Comparison of ENCODE assay signal across 21 cellular contexts in the genomic region with DNA sequence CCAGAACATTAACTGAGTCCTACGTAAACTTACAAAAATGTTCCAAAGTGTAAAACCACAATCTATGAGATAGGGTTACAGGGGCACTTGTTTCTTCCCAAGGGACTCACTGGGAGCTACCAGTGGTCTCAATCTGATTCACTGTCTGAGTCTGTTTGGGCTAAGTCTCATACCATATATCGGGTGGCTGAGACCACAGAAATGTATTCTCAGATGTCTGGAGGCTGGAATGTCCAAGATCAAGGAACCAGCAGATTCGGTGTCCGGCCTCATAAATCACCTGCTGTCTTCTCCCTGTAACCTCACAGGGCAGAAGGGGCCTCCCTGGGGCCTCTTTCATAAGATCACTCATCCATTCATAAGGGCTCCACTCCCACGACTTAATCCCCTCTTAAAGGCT.
A peak's percentile ranks its signal among the peaks of the same experiment; 100 is the strongest.
DNase-seq lines count a peak whose midpoint lies in the region; ATAC-seq and TF ChIP-seq lines count a peak whose summit lies in the region.
"Had no signal": no experiment of that assay in that cellular context is flagged by ENCODE, and none has a peak within 500 bp of the region (broad histone marks: within the 10 kb centered on the region; RNA-seq: fewer than 3 reads in every experiment).

No MANE protein-coding gene starts in this region.

- peak; percentile 71 for DNase-seq in AG04449 (ENCODE audit: low read depth, low spot score)
- peak; percentile 58 for DNase-seq in IMR-90
- DNase-seq in astrocyte of the hippocampus (ENCODE audit: low read depth, low spot score), result peak; percentile 82
- peak; percentile 37 for DNase-seq in nephron progenitor cell
- DNase-seq in activated CD8-positive, alpha-beta memory T cell treated with anti-CD3 and anti-CD28 coated beads for 24 hours, result no peak
- DNase-seq in HPDE6-E6E7 (ENCODE audit: extremely low spot score), result no peak
- no peak for DNase-seq in hepatic stellate cell (ENCODE audit: low spot score)
- DNase-seq: CD8-positive, alpha-beta memory T cell; DMS79; GOT3; NCI-H1436; NCI-H2029 treated with DMSO at 0.1 percent for 48 hours; NCI-H2171 treated with DMSO at 0.1 percent for 48 hours; NCI-H446 treated with DMSO at 0.1 percent for 48 hours; NCI-H748 treated with DMSO at 0.1 percent for 48 hours; OCI-M1; RPMI8226; SIG-M5 had no signal

- H3K79me1 ChIP-seq in IMR-90 (ENCODE audit: low read depth in 1 of 2, low read length in 2 of 2), result no peaks in the 10 kb centered on the region

- H3K27me3 ChIP-seq in IMR-90 (ENCODE audit: control insufficient read depth, insufficient read depth, low read length), result no peaks in the 10 kb centered on the region
- H3K27me3 ChIP-seq: BLaER1 had no signal

- H2BK120ac ChIP-seq in IMR-90 (ENCODE audit: low read depth, low read length), result no peak overlapping the region

- peak overlapping the region; percentile 23 for H3K4me3 Mint-ChIP-seq in nephron progenitor cell
- H3K4me3 Mint-ChIP-seq: CD8-positive, alpha-beta memory T cell had no signal

- no peak overlapping the region for H3K23ac ChIP-seq in IMR-90 (ENCODE audit: low read depth, low read length)

- no peak for TF ChIP-seq POLR2A in IMR-90 (IDR thresholded peaks at IDR 0.05; ENCODE audit: low read depth, low read length)

- H3K9ac ChIP-seq in IMR-90 (ENCODE audit: low read depth, low read length), result no peak overlapping the region
- H3K9ac ChIP-seq: BLaER1 had no signal

- no peak overlapping the region for H3K4ac ChIP-seq in IMR-90 (ENCODE audit: low read depth, low read length)

- CTCF ChIA-PET in AG04449 (lab: Yijun Ruan, JAX), result no interaction called here
- CTCF ChIA-PET in IMR-90 (lab: Yijun Ruan, JAX), result no interaction called here

- dilution Hi-C loops in IMR-90 (cut with HindIII; ENCODE audit: low sequenced_read_pairs, unreplicated experiment), result no loop called here

- no peak for ATAC-seq in IMR-90 (ENCODE audit: low read depth)
- no peak for ATAC-seq in HG03342 (IDR thresholded peaks at IDR 0.05; ENCODE audit: unreplicated experiment)

- H3K18ac ChIP-seq in IMR-90 (ENCODE audit: low read depth, low read length), result no peak overlapping the region

- no peaks in the 10 kb centered on the region for H3K36me3 ChIP-seq in IMR-90 (ENCODE audit: control insufficient read depth, insufficient read depth, low read length)
- H3K36me3 ChIP-seq: BLaER1 had no signal

- H2AK5ac ChIP-seq in IMR-90 (ENCODE audit: low read depth, low read length), result no peak overlapping the region

- no peak overlapping the region for H2AFZ ChIP-seq in IMR-90 (replicated peaks; ENCODE audit: low read length, poor library complexity)

- in situ Hi-C loops in IMR-90 (cut with MboI; ENCODE audit: low sequenced_read_pairs), result no loop called here

- no peak overlapping the region for H3K14ac ChIP-seq in IMR-90 (replicated peaks; ENCODE audit: low read depth, low read length)

- POLR2A ChIA-PET in AG04449 (lab: Yijun Ruan, JAX) (interaction anchor here (0.6 kb wide), 1 partner anchor 38 kb away, joined by 3 read pairs; no protein-coding TSS in a partner anchor), IMR-90 (lab: Charles Lee; ENCODE audit: unreplicated experiment) (no interaction called here)

- no peak for TF ChIP-seq RAD21 in IMR-90 (IDR thresholded peaks at IDR 0.05; ENCODE audit: low read length)

- no CpG with 5 or more reads among the region's 5 CpGs for whole genome bisulfite sequencing in IMR-90 (ENCODE audit: extremely low coverage in 2 of 2, insufficient read length in 1 of 2), 2 experiments

- peaks cover 7% of the 10 kb centered on the region for H3K27me3 Mint-ChIP-seq in nephron progenitor cell (ENCODE audit: low read depth, poor library complexity)
- H3K27me3 Mint-ChIP-seq: CD8-positive, alpha-beta memory T cell had no signal

- H2BK5ac ChIP-seq in IMR-90 (ENCODE audit: low read depth, low read length, poor library complexity, severe bottlenecking), result no peak overlapping the region

- no peaks in the 10 kb centered on the region for H4K20me1 ChIP-seq in IMR-90 (ENCODE audit: insufficient read depth, low read length)
- H4K20me1 ChIP-seq: BLaER1 had no signal

- no TSS peak for BruUV-seq in IMR-90 (replicated peaks; lab: Mats Ljungman, UMichigan)

- no peak overlapping the region for H2AK9ac ChIP-seq in IMR-90 (replicated peaks; ENCODE audit: low read depth, low read length, poor library complexity)

- intact Hi-C loops in IMR-90 (cut with micrococcal nuclease), result no loop called here

- H3K4me3 ChIP-seq in AG04449 (ENCODE audit: low read depth, low read length) (no peak overlapping the region), IMR-90 (ENCODE audit: insufficient read depth, low read depth, low read length) (no peak overlapping the region)
- H3K4me3 ChIP-seq: BLaER1 had no signal

- H2BK20ac ChIP-seq in IMR-90 (ENCODE audit: low read depth, low read length), result no peak overlapping the region

- no peaks in the 10 kb centered on the region for H3K36me3 Mint-ChIP-seq in nephron progenitor cell (ENCODE audit: low read depth)
- H3K36me3 Mint-ChIP-seq: CD8-positive, alpha-beta memory T cell had no signal

- H3K9me3 ChIP-seq in IMR-90 (ENCODE audit: control insufficient read depth, insufficient read depth, low read length), result peaks cover 4% of the 10 kb centered on the region; the same call in 1 of the 2 replicates
- H3K9me3 ChIP-seq: BLaER1 had no signal

- TF ChIP-seq CTCF in AG04449 (IDR thresholded peaks at IDR 0.05; ENCODE audit: insufficient read depth, low read length, missing control alignments) (no peak), IMR-90 (conservative IDR thresholded peaks at IDR 0.05; ENCODE audit: low read depth, low read length) (no peak), nephron progenitor cell (IDR thresholded peaks at IDR 0.05) (no peak)

- no peak overlapping the region for H4K5ac ChIP-seq in IMR-90 (ENCODE audit: low read depth, low read length)

- no peak overlapping the region for H3K27ac ChIP-seq in IMR-90 (ENCODE audit: insufficient read depth, low read length)
- H3K27ac ChIP-seq: 22Rv1, BLaER1 had no signal

- no peak overlapping the region for H3K27ac Mint-ChIP-seq in nephron progenitor cell
- H3K27ac Mint-ChIP-seq: CD8-positive, alpha-beta memory T cell had no signal

- H3K4me1 Mint-ChIP-seq in nephron progenitor cell, result peaks cover 29% of the 10 kb centered on the region
- H3K4me1 Mint-ChIP-seq: CD8-positive, alpha-beta memory T cell had no signal

- no peak overlapping the region for H4K91ac ChIP-seq in IMR-90 (ENCODE audit: insufficient read depth, low read depth, low read length)

- H4K8ac ChIP-seq in IMR-90 (ENCODE audit: low read depth in 2 of 2, low read length in 2 of 2), result no peak overlapping the region

- H2BK15ac ChIP-seq in IMR-90 (ENCODE audit: low read depth, low read length), result no peak overlapping the region

- H3K56ac ChIP-seq in IMR-90 (ENCODE audit: extremely low read depth, insufficient read depth, low read length), result no peak overlapping the region

- H3K9me3 Mint-ChIP-seq in nephron progenitor cell, result peaks cover 11% of the 10 kb centered on the region

- no peaks in the 10 kb centered on the region for H3K9me1 ChIP-seq in IMR-90 (ENCODE audit: insufficient read depth, low read length)

- peaks cover 2% of the 10 kb centered on the region; the same call in 1 of the 2 replicates for H3K4me1 ChIP-seq in IMR-90 (ENCODE audit: control insufficient read depth, insufficient read depth, low read length)
- H3K4me1 ChIP-seq: BLaER1 had no signal

- H3K4me2 ChIP-seq in IMR-90 (ENCODE audit: low read depth, low read length), result no peak overlapping the region
- H3K4me2 ChIP-seq: BLaER1 had no signal

TF ChIP-seq in IMR-90, 13 proteins besides CTCF, POLR2A, EP300 and RAD21:
- TF ChIP-seq BHLHE40 (IDR thresholded peaks at IDR 0.05; ENCODE audit: low read depth, low read length) (no peak), MAZ (IDR thresholded peaks at IDR 0.05; ENCODE audit: borderline replicate concordance, low read depth, low read length) (no peak), MXI1 (IDR thresholded peaks at IDR 0.05; ENCODE audit: borderline replicate concordance, low read depth, low read length) (no peak), NFE2L2 (IDR thresholded peaks at IDR 0.05; ENCODE audit: low read depth, low read length) (no peak), CEBPB (IDR thresholded peaks at IDR 0.05; ENCODE audit: low read depth, low read length) (no peak), RCOR1 (IDR thresholded peaks at IDR 0.05; ENCODE audit: insufficient replicate concordance, low read length) (no peak), SMC3 (IDR thresholded peaks at IDR 0.05; ENCODE audit: low read depth, low read length) (no peak), FOS (IDR thresholded peaks at IDR 0.05; ENCODE audit: low read depth, low read length) (no peak), MAFK (IDR thresholded peaks at IDR 0.05; ENCODE audit: low read depth, low read length) (no peak), CHD1 (IDR thresholded peaks at IDR 0.05; ENCODE audit: low read depth, low read length) (no peak), RFX5 (IDR thresholded peaks at IDR 0.05; ENCODE audit: low read depth, low read length) (no peak)
- TF ChIP-seq, protein P1, sequence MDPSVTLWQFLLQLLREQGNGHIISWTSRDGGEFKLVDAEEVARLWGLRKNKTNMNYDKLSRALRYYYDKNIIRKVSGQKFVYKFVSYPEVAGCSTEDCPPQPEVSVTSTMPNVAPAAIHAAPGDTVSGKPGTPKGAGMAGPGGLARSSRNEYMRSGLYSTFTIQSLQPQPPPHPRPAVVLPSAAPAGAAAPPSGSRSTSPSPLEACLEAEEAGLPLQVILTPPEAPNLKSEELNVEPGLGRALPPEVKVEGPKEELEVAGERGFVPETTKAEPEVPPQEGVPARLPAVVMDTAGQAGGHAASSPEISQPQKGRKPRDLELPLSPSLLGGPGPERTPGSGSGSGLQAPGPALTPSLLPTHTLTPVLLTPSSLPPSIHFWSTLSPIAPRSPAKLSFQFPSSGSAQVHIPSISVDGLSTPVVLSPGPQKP (IDR thresholded peaks at IDR 0.05; ENCODE audit: borderline replicate concordance, low read depth, low read length), result no peak
- TF ChIP-seq, protein P2, sequence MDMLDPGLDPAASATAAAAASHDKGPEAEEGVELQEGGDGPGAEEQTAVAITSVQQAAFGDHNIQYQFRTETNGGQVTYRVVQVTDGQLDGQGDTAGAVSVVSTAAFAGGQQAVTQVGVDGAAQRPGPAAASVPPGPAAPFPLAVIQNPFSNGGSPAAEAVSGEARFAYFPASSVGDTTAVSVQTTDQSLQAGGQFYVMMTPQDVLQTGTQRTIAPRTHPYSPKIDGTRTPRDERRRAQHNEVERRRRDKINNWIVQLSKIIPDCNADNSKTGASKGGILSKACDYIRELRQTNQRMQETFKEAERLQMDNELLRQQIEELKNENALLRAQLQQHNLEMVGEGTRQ (IDR thresholded peaks at IDR 0.05; ENCODE audit: low read depth, low read length), result no peak

Comparison
In these comparisons a context has a peak if more than half of its experiments do, and no peak if none do; other contexts are left out.
1. DNase-seq: peak in AG04449 (single experiment), IMR-90 (single experiment), astrocyte of the hippocampus (single experiment) and nephron progenitor cell (single experiment); none in activated CD8-positive, alpha-beta memory T cell treated with anti-CD3 and anti-CD28 coated beads for 24 hours (single experiment), HPDE6-E6E7 (single experiment) and hepatic stellate cell (single experiment).